ENCODE assay signal across 23 cellular contexts in genomic region chr10:77228559-77228958, GRCh38.
DNase-seq lines count a peak whose midpoint lies in the region; ATAC-seq, FAIRE-seq and TF ChIP-seq lines count a peak whose summit lies in the region.
"Had no signal": no experiment of that assay in that cellular context is flagged by ENCODE, and none has a peak within 500 bp of the region (broad histone marks: within the 10 kb centered on the region; RNA-seq: fewer than 3 reads in every experiment).

No MANE protein-coding gene starts in this region.

- no peak for TF ChIP-seq CTCF in coronary artery (IDR thresholded peaks at IDR 0.05)

- peak; percentile 30 for FAIRE-seq in islet of Langerhans (lab: Jason Lieb, UNC)
- FAIRE-seq: astrocyte, GM19239 had no signal

- intact Hi-C loops in left ventricle myocardium superior (cut with micrococcal nuclease), result no loop called here

- DNase-seq in NCI-H748 (lab: John Stamatoyannopoulos, UW; ENCODE audit: unreplicated experiment), result peak; percentile 49
- no peak for DNase-seq in NCI-H748 treated with DMSO at 0.1 percent for 48 hours (lab: John Stamatoyannopoulos, UW)
- DNase-seq in NCI-H510A (lab: John Stamatoyannopoulos, UW), result peak; percentile 65
- DNase-seq in coronary artery (ENCODE audit: low spot score), result no peak
- no peak for DNase-seq in UCSD-AML1 (lab: John Stamatoyannopoulos, UW; ENCODE audit: unreplicated experiment)
- no peak for DNase-seq in left ventricle myocardium superior
- DNase-seq: activated CD4-positive, CD25-positive, alpha-beta regulatory T cell treated with anti-CD3 and anti-CD28 coated beads, Interleukin-2, amount 50 U/mL, for 72 hours; activated CD8-positive, alpha-beta T cell treated with anti-CD3 and anti-CD28 coated beads for 36 hours; activated effector memory CD4-positive, alpha-beta T cell treated with Interleukin-2 at 50 U/mL for 16 hours; activated naive CD8-positive, alpha-beta T cell treated with anti-CD3 and anti-CD28 coated beads, Interleukin-2, amount 10 ng/mL, durations not matched to agents 7 days and 5 days; cerebellar nuclear complex; glutamatergic neuron; Kasumi-1; NCI-H226 had no signal

- H3K4me3 ChIP-seq in coronary artery, result no peak overlapping the region
- H3K4me3 ChIP-seq: BLaER1 treated with 17β-estradiol and CSF1 and Interleukin-3, amounts not matched to agents 10 nM and 100 nM; prostate gland; skin epidermis had no signal

- ATAC-seq in left ventricle myocardium superior, result no peak
- ATAC-seq: activated CD8-positive, alpha-beta T cell treated with anti-CD3 and anti-CD28 coated beads for 36 hours; Panc1 had no signal

- no peak overlapping the region for H3K27ac ChIP-seq in coronary artery
- H3K27ac ChIP-seq: BLaER1 treated with 17β-estradiol and CSF1 and Interleukin-3, amounts not matched to agents 10 nM and 100 nM; HL-60; neutrophil; prostate gland; skin epidermis had no signal

Comparison
In these comparisons a context has a peak if more than half of its experiments do, and no peak if none do; other contexts are left out.
1. DNase-seq: peak in NCI-H748 (single experiment) and NCI-H510A (single experiment); none in NCI-H748 treated with DMSO at 0.1 percent for 48 hours (single experiment), coronary artery (single experiment), UCSD-AML1 (single experiment) and left ventricle myocardium superior (single experiment).